ENCODE assay signal across 8 cellular contexts in genomic region chr3:194487289-194488006, GRCh38. TPM values are rescaled to one million over a fixed set of nuclear protein-coding genes. Genes with fewer than 3 reads are reported as not detected.
A peak's percentile ranks its signal among the peaks of the same experiment; 100 is the strongest.
DNase-seq lines count a peak whose midpoint lies in the region; ATAC-seq and TF ChIP-seq lines count a peak whose summit lies in the region.

No MANE protein-coding gene starts in this region.

- peak overlapping the region; percentile 82 for H3K27ac Mint-ChIP-seq in memory B cell

- peak overlapping the region; percentile 82 for H3K4me3 Mint-ChIP-seq in memory B cell

- H3K4me3 ChIP-seq in Loucy (ENCODE audit: low read length, poor library complexity, severe bottlenecking) = peak overlapping the region; percentile 99

- peaks cover 31% of the 10 kb centered on the region for H4K20me1 ChIP-seq in Loucy (ENCODE audit: insufficient read depth, low read length, poor library complexity, severe bottlenecking)

- H3K4me2 ChIP-seq in Loucy (ENCODE audit: low read depth, low read length, poor library complexity, severe bottlenecking) = peak overlapping the region; percentile 68

- no peaks in the 10 kb centered on the region for H3K27me3 ChIP-seq in Loucy (ENCODE audit: insufficient read depth, low read length, poor library complexity, severe bottlenecking)

- peaks cover 63% of the 10 kb centered on the region for H3K79me2 ChIP-seq in Loucy (ENCODE audit: insufficient read depth, low read length)

- peak overlapping the region; percentile 82 for H2AFZ ChIP-seq in Loucy (ENCODE audit: low read length)

- ATAC-seq in GM21619 (IDR thresholded peaks at IDR 0.05; ENCODE audit: unreplicated experiment) (peak; percentile 23), memory B cell (ENCODE audit: low read depth) (peak; percentile 4)

- H3K4me1 Mint-ChIP-seq in memory B cell = peaks cover 34% of the 10 kb centered on the region

- peak overlapping the region; percentile 98 for H3K9ac ChIP-seq in Loucy (ENCODE audit: low read depth, low read length, poor library complexity, severe bottlenecking)

- in situ Hi-C loops in G401 (cut with HindIII; ENCODE audit: low sequenced_read_pairs) = no loop called here

- H3K9me3 Mint-ChIP-seq in memory B cell = peaks cover 3% of the 10 kb centered on the region

- H3K9me3 ChIP-seq in Loucy (ENCODE audit: insufficient read depth, low read depth, low read length) = no peaks in the 10 kb centered on the region

- no peak; the same call in 1 of the 2 replicates for TF ChIP-seq CTCF in Loucy (conservative IDR thresholded peaks at IDR 0.05; ENCODE audit: low read length)

- peak; percentile 37 for DNase-seq in G401 (ENCODE audit: low spot score)
- peak; percentile 25 to 38 for DNase-seq in activated CD4-positive, alpha-beta T cell treated with anti-CD3 and anti-CD28 coated beads for 4 hours
- DNase-seq in ecto neural progenitor cell (ENCODE audit: low spot score) = peak; percentile 55
- DNase-seq in memory B cell (ENCODE audit: low spot score in 2 of 2) = peak; percentile 26 to 39
- peak; percentile 45 for DNase-seq in stimulated activated naive CD4-positive, alpha-beta T cell treated with Interleukin-2 at 50 U/mL for 16 hours (lab: John Stamatoyannopoulos, UW)
- no peak for DNase-seq in COR-L47 (lab: John Stamatoyannopoulos, UW)

- peaks cover 1% of the 10 kb centered on the region for H3K36me3 Mint-ChIP-seq in memory B cell

- H3K9me2 ChIP-seq in Loucy (replicated peaks; ENCODE audit: low read depth, low read length) = no peaks in the 10 kb centered on the region

- H3K27me3 Mint-ChIP-seq in memory B cell = no peaks in the 10 kb centered on the region

- no peaks in the 10 kb centered on the region for H3K36me3 ChIP-seq in Loucy (ENCODE audit: insufficient read depth, low read length)

- H3K4me1 ChIP-seq in Loucy (ENCODE audit: insufficient read depth, low read length, poor library complexity, severe bottlenecking) = peaks cover 50% of the 10 kb centered on the region

- no peaks in the 10 kb centered on the region for H3F3A ChIP-seq in Loucy (ENCODE audit: low read depth)

RNA-seq across cellular contexts. Expression of gene ATP13A3, which starts 0.6 kb away (rescaled TPM):
- 47.9 and 60.2 TPM in 2 replicates for total RNA-seq in G401 (2014; rRNA removed; shearing (Covaris generic))
